1 cellular context compared by ENCODE assay signal in the genomic region with DNA sequence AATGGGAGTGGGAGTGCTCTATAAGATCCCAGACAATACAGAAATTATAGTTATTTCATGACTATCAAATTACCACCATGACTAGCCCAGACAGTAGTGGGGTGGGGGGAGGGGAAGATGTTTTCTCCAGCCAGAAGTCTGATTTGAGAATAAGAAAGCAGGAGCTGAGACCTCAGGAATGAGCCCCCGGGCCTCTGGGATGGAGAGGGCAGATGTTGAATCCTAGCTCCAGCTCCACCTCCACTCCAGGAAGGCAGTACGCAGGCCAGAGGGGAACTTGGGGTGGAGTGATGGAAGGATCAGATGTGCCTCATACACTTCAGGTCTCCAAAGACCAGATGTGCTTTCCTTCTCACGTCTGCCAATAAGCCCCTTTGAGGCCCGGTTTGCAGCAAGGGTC.
TF ChIP-seq lines count a peak whose summit lies in the region.

No MANE protein-coding gene starts in this region.

TF ChIP-seq in H1, 55 proteins besides CTCF, POLR2A, EP300 and RAD21 (continued from another document):
- no peak for TF ChIP-seq SUZ12 (IDR thresholded peaks at IDR 0.05; ENCODE audit: low read length)
- no peak for TF ChIP-seq NRF1 (IDR thresholded peaks at IDR 0.05; ENCODE audit: low read depth, low read length)
- no peak for TF ChIP-seq NANOG (IDR thresholded peaks at IDR 0.05; ENCODE audit: insufficient read depth, low read depth, low read length, poor library complexity, severe bottlenecking)
- TF ChIP-seq RXRA (IDR thresholded peaks at IDR 0.05; ENCODE audit: insufficient read depth, low read depth, low read length), result no peak
- no peak for TF ChIP-seq PHF8 (conservative IDR thresholded peaks at IDR 0.05; ENCODE audit: low read depth, low read length)
- no peak for TF ChIP-seq BRCA1 (IDR thresholded peaks at IDR 0.05; ENCODE audit: low read depth, low read length)
- TF ChIP-seq, protein P1, sequence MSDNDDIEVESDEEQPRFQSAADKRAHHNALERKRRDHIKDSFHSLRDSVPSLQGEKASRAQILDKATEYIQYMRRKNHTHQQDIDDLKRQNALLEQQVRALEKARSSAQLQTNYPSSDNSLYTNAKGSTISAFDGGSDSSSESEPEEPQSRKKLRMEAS (IDR thresholded peaks at IDR 0.05), result no peak
- TF ChIP-seq, protein P2, sequence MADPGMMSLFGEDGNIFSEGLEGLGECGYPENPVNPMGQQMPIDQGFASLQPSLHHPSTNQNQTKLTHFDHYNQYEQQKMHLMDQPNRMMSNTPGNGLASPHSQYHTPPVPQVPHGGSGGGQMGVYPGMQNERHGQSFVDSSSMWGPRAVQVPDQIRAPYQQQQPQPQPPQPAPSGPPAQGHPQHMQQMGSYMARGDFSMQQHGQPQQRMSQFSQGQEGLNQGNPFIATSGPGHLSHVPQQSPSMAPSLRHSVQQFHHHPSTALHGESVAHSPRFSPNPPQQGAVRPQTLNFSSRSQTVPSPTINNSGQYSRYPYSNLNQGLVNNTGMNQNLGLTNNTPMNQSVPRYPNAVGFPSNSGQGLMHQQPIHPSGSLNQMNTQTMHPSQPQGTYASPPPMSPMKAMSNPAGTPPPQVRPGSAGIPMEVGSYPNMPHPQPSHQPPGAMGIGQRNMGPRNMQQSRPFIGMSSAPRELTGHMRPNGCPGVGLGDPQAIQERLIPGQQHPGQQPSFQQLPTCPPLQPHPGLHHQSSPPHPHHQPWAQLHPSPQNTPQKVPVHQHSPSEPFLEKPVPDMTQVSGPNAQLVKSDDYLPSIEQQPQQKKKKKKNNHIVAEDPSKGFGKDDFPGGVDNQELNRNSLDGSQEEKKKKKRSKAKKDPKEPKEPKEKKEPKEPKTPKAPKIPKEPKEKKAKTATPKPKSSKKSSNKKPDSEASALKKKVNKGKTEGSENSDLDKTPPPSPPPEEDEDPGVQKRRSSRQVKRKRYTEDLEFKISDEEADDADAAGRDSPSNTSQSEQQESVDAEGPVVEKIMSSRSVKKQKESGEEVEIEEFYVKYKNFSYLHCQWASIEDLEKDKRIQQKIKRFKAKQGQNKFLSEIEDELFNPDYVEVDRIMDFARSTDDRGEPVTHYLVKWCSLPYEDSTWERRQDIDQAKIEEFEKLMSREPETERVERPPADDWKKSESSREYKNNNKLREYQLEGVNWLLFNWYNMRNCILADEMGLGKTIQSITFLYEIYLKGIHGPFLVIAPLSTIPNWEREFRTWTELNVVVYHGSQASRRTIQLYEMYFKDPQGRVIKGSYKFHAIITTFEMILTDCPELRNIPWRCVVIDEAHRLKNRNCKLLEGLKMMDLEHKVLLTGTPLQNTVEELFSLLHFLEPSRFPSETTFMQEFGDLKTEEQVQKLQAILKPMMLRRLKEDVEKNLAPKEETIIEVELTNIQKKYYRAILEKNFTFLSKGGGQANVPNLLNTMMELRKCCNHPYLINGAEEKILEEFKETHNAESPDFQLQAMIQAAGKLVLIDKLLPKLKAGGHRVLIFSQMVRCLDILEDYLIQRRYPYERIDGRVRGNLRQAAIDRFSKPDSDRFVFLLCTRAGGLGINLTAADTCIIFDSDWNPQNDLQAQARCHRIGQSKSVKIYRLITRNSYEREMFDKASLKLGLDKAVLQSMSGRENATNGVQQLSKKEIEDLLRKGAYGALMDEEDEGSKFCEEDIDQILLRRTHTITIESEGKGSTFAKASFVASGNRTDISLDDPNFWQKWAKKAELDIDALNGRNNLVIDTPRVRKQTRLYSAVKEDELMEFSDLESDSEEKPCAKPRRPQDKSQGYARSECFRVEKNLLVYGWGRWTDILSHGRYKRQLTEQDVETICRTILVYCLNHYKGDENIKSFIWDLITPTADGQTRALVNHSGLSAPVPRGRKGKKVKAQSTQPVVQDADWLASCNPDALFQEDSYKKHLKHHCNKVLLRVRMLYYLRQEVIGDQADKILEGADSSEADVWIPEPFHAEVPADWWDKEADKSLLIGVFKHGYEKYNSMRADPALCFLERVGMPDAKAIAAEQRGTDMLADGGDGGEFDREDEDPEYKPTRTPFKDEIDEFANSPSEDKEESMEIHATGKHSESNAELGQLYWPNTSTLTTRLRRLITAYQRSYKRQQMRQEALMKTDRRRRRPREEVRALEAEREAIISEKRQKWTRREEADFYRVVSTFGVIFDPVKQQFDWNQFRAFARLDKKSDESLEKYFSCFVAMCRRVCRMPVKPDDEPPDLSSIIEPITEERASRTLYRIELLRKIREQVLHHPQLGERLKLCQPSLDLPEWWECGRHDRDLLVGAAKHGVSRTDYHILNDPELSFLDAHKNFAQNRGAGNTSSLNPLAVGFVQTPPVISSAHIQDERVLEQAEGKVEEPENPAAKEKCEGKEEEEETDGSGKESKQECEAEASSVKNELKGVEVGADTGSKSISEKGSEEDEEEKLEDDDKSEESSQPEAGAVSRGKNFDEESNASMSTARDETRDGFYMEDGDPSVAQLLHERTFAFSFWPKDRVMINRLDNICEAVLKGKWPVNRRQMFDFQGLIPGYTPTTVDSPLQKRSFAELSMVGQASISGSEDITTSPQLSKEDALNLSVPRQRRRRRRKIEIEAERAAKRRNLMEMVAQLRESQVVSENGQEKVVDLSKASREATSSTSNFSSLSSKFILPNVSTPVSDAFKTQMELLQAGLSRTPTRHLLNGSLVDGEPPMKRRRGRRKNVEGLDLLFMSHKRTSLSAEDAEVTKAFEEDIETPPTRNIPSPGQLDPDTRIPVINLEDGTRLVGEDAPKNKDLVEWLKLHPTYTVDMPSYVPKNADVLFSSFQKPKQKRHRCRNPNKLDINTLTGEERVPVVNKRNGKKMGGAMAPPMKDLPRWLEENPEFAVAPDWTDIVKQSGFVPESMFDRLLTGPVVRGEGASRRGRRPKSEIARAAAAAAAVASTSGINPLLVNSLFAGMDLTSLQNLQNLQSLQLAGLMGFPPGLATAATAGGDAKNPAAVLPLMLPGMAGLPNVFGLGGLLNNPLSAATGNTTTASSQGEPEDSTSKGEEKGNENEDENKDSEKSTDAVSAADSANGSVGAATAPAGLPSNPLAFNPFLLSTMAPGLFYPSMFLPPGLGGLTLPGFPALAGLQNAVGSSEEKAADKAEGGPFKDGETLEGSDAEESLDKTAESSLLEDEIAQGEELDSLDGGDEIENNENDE (IDR thresholded peaks at IDR 0.05; ENCODE audit: insufficient replicate concordance, low read length), result no peak
